15 cellular contexts compared by ENCODE assay signal in genomic region chr1:192086643-192087042, GRCh38.
DNase-seq lines count a peak whose midpoint lies in the region; ATAC-seq and TF ChIP-seq lines count a peak whose summit lies in the region.
"Had no signal": no experiment of that assay in that cellular context is flagged by ENCODE, and none has a peak within 500 bp of the region (broad histone marks: within the 10 kb centered on the region; RNA-seq: fewer than 3 reads in every experiment).

No MANE protein-coding gene starts in this region.

- no peaks in the 10 kb centered on the region for H4K20me1 ChIP-seq in IMR-90 (ENCODE audit: insufficient read depth, low read length)
- H4K20me1 ChIP-seq: BLaER1 treated with 17β-estradiol and CSF1 and Interleukin-3, amounts not matched to agents 10 nM and 100 nM had no signal

- no peak overlapping the region for H3K4me3 ChIP-seq in IMR-90 (ENCODE audit: insufficient read depth, low read depth, low read length)
- H3K4me3 ChIP-seq in mucosa of descending colon, result no peak overlapping the region
- H3K4me3 ChIP-seq: BLaER1 treated with 17β-estradiol and CSF1 and Interleukin-3, amounts not matched to agents 10 nM and 100 nM; GM12878; GM23338 had no signal

- intact Hi-C loops in IMR-90 (cut with micrococcal nuclease), result no loop called here
- intact Hi-C loops in mucosa of descending colon (cut with DNase I, micrococcal nuclease), result no loop called here

- H3K27me3 ChIP-seq in IMR-90 (ENCODE audit: control insufficient read depth, insufficient read depth, low read length), result no peaks in the 10 kb centered on the region
- H3K27me3 ChIP-seq: BLaER1 treated with 17β-estradiol and CSF1 and Interleukin-3, amounts not matched to agents 10 nM and 100 nM had no signal

- H3K23ac ChIP-seq in IMR-90 (ENCODE audit: low read depth, low read length), result no peak overlapping the region

- peak overlapping the region; percentile 74; the same call in 1 of the 2 replicates for H3K18ac ChIP-seq in IMR-90 (ENCODE audit: low read depth, low read length)

- no peak overlapping the region for H2AK5ac ChIP-seq in IMR-90 (ENCODE audit: low read depth, low read length)

- no peak overlapping the region for H3K9ac ChIP-seq in IMR-90 (ENCODE audit: low read depth, low read length)
- H3K9ac ChIP-seq: BLaER1 treated with 17β-estradiol and CSF1 and Interleukin-3, amounts not matched to agents 10 nM and 100 nM had no signal

- no CpG with 5 or more reads among the region's 1 CpG for WGBS in IMR-90 (ENCODE audit: extremely low coverage in 2 of 2, insufficient read length in 1 of 2), 2 experiments

- POLR2A ChIA-PET in IMR-90 (lab: Charles Lee; ENCODE audit: unreplicated experiment), result no interaction called here

- peak overlapping the region; percentile 46; the same call in 1 of the 2 replicates for H4K5ac ChIP-seq in IMR-90 (ENCODE audit: low read depth, low read length)

- H3K14ac ChIP-seq in IMR-90 (replicated peaks; ENCODE audit: low read depth, low read length), result peak overlapping the region; percentile 4; the same call in 1 of the 2 replicates

- H2AFZ ChIP-seq in IMR-90 (replicated peaks; ENCODE audit: low read length, poor library complexity), result no peak overlapping the region
- H2AFZ ChIP-seq: GM23338 had no signal

- H3K36me3 ChIP-seq in IMR-90 (ENCODE audit: control insufficient read depth, insufficient read depth, low read length) (no peaks in the 10 kb centered on the region), mucosa of descending colon (ENCODE audit: low read depth) (no peaks in the 10 kb centered on the region)
- H3K36me3 ChIP-seq: BLaER1 treated with 17β-estradiol and CSF1 and Interleukin-3, amounts not matched to agents 10 nM and 100 nM had no signal

- H2BK20ac ChIP-seq in IMR-90 (ENCODE audit: low read depth, low read length), result peak overlapping the region; percentile 35; the same call in 1 of the 2 replicates

- H3K27ac ChIP-seq in IMR-90 (ENCODE audit: insufficient read depth, low read length), result no peak overlapping the region
- H3K27ac ChIP-seq: BLaER1 treated with 17β-estradiol and CSF1 and Interleukin-3, amounts not matched to agents 10 nM and 100 nM had no signal

- H2BK15ac ChIP-seq in IMR-90 (ENCODE audit: low read depth, low read length), result no peak overlapping the region

- no peaks in the 10 kb centered on the region for H3K9me1 ChIP-seq in IMR-90 (ENCODE audit: insufficient read depth, low read length)

- H2BK120ac ChIP-seq in IMR-90 (ENCODE audit: low read depth, low read length), result no peak overlapping the region; the same call in 1 of the 2 replicates

- in situ Hi-C loops in IMR-90 (cut with MboI; ENCODE audit: low sequenced_read_pairs), result no loop called here

- dilution Hi-C loops in IMR-90 (cut with HindIII; ENCODE audit: low sequenced_read_pairs, unreplicated experiment), result no loop called here

- DNase-seq in COR-L47 (lab: John Stamatoyannopoulos, UW) (peak; percentile 49), IMR-90 (no peak), NCI-H748 treated with DMSO at 0.1 percent for 48 hours (lab: John Stamatoyannopoulos, UW) (peak; percentile 35), mucosa of descending colon (peak in 1 of 3 donors; percentile 45), T1000 (lab: John Stamatoyannopoulos, UW) (no peak), NCI-H82 (lab: John Stamatoyannopoulos, UW) (no peak)
- DNase-seq: ACHN; Calu3; CD4-positive, CD25-positive, alpha-beta regulatory T cell; DMS 273 treated with DMSO at 0.1 percent for 48 hours; H7 had no signal

- TF ChIP-seq CTCF in IMR-90 (conservative IDR thresholded peaks at IDR 0.05; ENCODE audit: low read depth, low read length) (no peak), mucosa of descending colon (IDR thresholded peaks at IDR 0.05) (no peak)

- H3K4me2 ChIP-seq in IMR-90 (ENCODE audit: low read depth, low read length), result no peak overlapping the region
- H3K4me2 ChIP-seq: BLaER1 treated with 17β-estradiol and CSF1 and Interleukin-3, amounts not matched to agents 10 nM and 100 nM; GM23338 had no signal

- H3K4me1 ChIP-seq in IMR-90 (ENCODE audit: control insufficient read depth, insufficient read depth, low read length) (0 out of 2 replicates have a peak, but pooled peaks cover 2% of the 10 kb centered on the region), mucosa of descending colon (ENCODE audit: low read depth) (no peaks in the 10 kb centered on the region)

- H2BK5ac ChIP-seq in IMR-90 (ENCODE audit: low read depth, low read length, poor library complexity, severe bottlenecking), result no peak overlapping the region

- H3K56ac ChIP-seq in IMR-90 (ENCODE audit: extremely low read depth, insufficient read depth, low read length), result no peak overlapping the region

- no peak overlapping the region for H2AK9ac ChIP-seq in IMR-90 (replicated peaks; ENCODE audit: low read depth, low read length, poor library complexity)

- no peak overlapping the region for H3K4ac ChIP-seq in IMR-90 (ENCODE audit: low read depth, low read length)

- no peak overlapping the region for H4K91ac ChIP-seq in IMR-90 (ENCODE audit: insufficient read depth, low read depth, low read length)

- no peaks in the 10 kb centered on the region for H3K9me3 ChIP-seq in IMR-90 (ENCODE audit: control insufficient read depth, insufficient read depth, low read length)
- no peaks in the 10 kb centered on the region for H3K9me3 ChIP-seq in mucosa of descending colon
- H3K9me3 ChIP-seq: BLaER1 treated with 17β-estradiol and CSF1 and Interleukin-3, amounts not matched to agents 10 nM and 100 nM had no signal

- no peak for TF ChIP-seq RAD21 in IMR-90 (IDR thresholded peaks at IDR 0.05; ENCODE audit: low read length)

- CTCF ChIA-PET in IMR-90 (lab: Yijun Ruan, JAX), result no interaction called here

- no peak overlapping the region; a peak in 1 of 4 replicates for H4K8ac ChIP-seq in IMR-90 (ENCODE audit: low read depth in 2 of 2, low read length in 2 of 2)

- no peaks in the 10 kb centered on the region for H3K79me1 ChIP-seq in IMR-90 (ENCODE audit: low read depth in 1 of 2, low read length in 2 of 2)

- ATAC-seq in IMR-90 (ENCODE audit: low read depth) (no peak), mucosa of descending colon (peak; percentile 89), GM19023 (IDR thresholded peaks at IDR 0.05; ENCODE audit: unreplicated experiment) (no peak)
- ATAC-seq: GM12878, GM23338 had no signal

- no peak for TF ChIP-seq POLR2A in IMR-90 (IDR thresholded peaks at IDR 0.05; ENCODE audit: low read depth, low read length)

- BruUV-seq in IMR-90 (replicated peaks; lab: Mats Ljungman, UMichigan), result no TSS peak

TF ChIP-seq in IMR-90, 13 proteins besides CTCF, POLR2A, EP300 and RAD21:
- no peak for TF ChIP-seq CEBPB (IDR thresholded peaks at IDR 0.05; ENCODE audit: low read depth, low read length)
- TF ChIP-seq MAFK (IDR thresholded peaks at IDR 0.05; ENCODE audit: low read depth, low read length), result no peak
- no peak for TF ChIP-seq BHLHE40 (IDR thresholded peaks at IDR 0.05; ENCODE audit: low read depth, low read length)
- TF ChIP-seq FOS (IDR thresholded peaks at IDR 0.05; ENCODE audit: low read depth, low read length), result no peak
- no peak for TF ChIP-seq MAZ (IDR thresholded peaks at IDR 0.05; ENCODE audit: borderline replicate concordance, low read depth, low read length)
- no peak for TF ChIP-seq CHD1 (IDR thresholded peaks at IDR 0.05; ENCODE audit: low read depth, low read length)
- no peak for TF ChIP-seq MXI1 (IDR thresholded peaks at IDR 0.05; ENCODE audit: borderline replicate concordance, low read depth, low read length)
- TF ChIP-seq SMC3 (IDR thresholded peaks at IDR 0.05; ENCODE audit: low read depth, low read length), result no peak
- no peak for TF ChIP-seq RFX5 (IDR thresholded peaks at IDR 0.05; ENCODE audit: low read depth, low read length)
- no peak for TF ChIP-seq ELK1 (IDR thresholded peaks at IDR 0.05; ENCODE audit: borderline replicate concordance, low read depth, low read length)
- no peak for TF ChIP-seq RCOR1 (IDR thresholded peaks at IDR 0.05; ENCODE audit: insufficient replicate concordance, low read length)
- no peak for TF ChIP-seq NFE2L2 (IDR thresholded peaks at IDR 0.05; ENCODE audit: low read depth, low read length)
- TF ChIP-seq USF2 (IDR thresholded peaks at IDR 0.05; ENCODE audit: low read depth, low read length), result no peak

Comparison
In these comparisons a context has a peak if more than half of its experiments do, and no peak if none do; other contexts are left out.
1. DNase-seq: peak in COR-L47 (single experiment) and NCI-H748 treated with DMSO at 0.1 percent for 48 hours (single experiment); none in IMR-90 (single experiment), T1000 (single experiment) and NCI-H82 (single experiment).